Comparison of ENCODE assay signal across 8 cellular contexts in genomic region chr1:63366915-63367217, GRCh38. TPM values are rescaled to one million over a fixed set of nuclear protein-coding genes. Genes with fewer than 3 reads are reported as not detected.
DNase-seq lines count a peak whose midpoint lies in the region; ATAC-seq and TF ChIP-seq lines count a peak whose summit lies in the region.

No MANE protein-coding gene starts in this region.

- peak overlapping the region; percentile 59 for H2AFZ ChIP-seq in HCT116 (ENCODE audit: low read depth, low read length, poor library complexity, severe bottlenecking)

- intact Hi-C loops in HCT116 (cut with micrococcal nuclease), result no loop called here
- intact Hi-C loops in body of pancreas (cut with DNase I), result no loop called here

- H3K27ac Mint-ChIP-seq in mesothelial cell of epicardium, result peak overlapping the region; percentile 74

- peaks cover 12% of the 10 kb centered on the region for H3K79me2 ChIP-seq in HCT116 (ENCODE audit: insufficient read depth, low read length)

- peak overlapping the region; percentile 58 for H3K4me3 Mint-ChIP-seq in mesothelial cell of epicardium

- DNase-seq in HCT116 (ENCODE audit: low read depth, low spot score) (no peak), body of pancreas (no peak), mesothelial cell of epicardium (ENCODE audit: low spot score in 2 of 2, unreplicated experiment in 2 of 2) (no peak), NCI-H345 treated with DMSO at 0.1 percent for 48 hours (lab: John Stamatoyannopoulos, UW; ENCODE audit: unreplicated experiment) (no peak)

- TF ChIP-seq RAD21 in HCT116 (IDR thresholded peaks at IDR 0.05; ENCODE audit: low read depth), result no peak

- no peak for TF ChIP-seq POLR2A in HCT116 (IDR thresholded peaks at IDR 0.05; ENCODE audit: borderline replicate concordance, extremely low read depth, insufficient read depth, insufficient read length)
- TF ChIP-seq POLR2A in body of pancreas (IDR thresholded peaks at IDR 0.05), result no peak

- H3K4me1 ChIP-seq in HCT116 (ENCODE audit: control insufficient read depth in 1 of 2, insufficient read depth in 2 of 2, low read length in 2 of 2) (peaks cover 0 to 11% of the 10 kb centered on the region in 2 experiments; a peak in 2 of 4 replicates), body of pancreas (peaks cover 12% of the 10 kb centered on the region)

- no peaks in the 10 kb centered on the region for H3K9me2 ChIP-seq in HCT116 (ENCODE audit: insufficient read depth)

- no TSS peak for BruUV-seq in HCT116 (replicated peaks; lab: Mats Ljungman, UMichigan)

- RAD21 ChIA-PET in HCT116 (lab: Charles Lee; ENCODE audit: low non-redundant PET in 1 of 2, low total read pairs in 2 of 2, uncharacterized antibody in 2 of 2, unreplicated experiment in 2 of 2), result no interaction called here

- peaks cover 3% of the 10 kb centered on the region for H3K36me3 Mint-ChIP-seq in mesothelial cell of epicardium

- POLR2A ChIA-PET in HCT116 (lab: Charles Lee), result no interaction called here

- ATAC-seq in HCT116, result no peak
- no peak for ATAC-seq in body of pancreas
- no peak for ATAC-seq in HG02678 (IDR thresholded peaks at IDR 0.05; ENCODE audit: unreplicated experiment)
- ATAC-seq in HG03039 (IDR thresholded peaks at IDR 0.05; ENCODE audit: unreplicated experiment), result no peak
- ATAC-seq in HG03159 (IDR thresholded peaks at IDR 0.05; ENCODE audit: unreplicated experiment), result no peak

- TF ChIP-seq CTCF in 22Rv1 (IDR thresholded peaks at IDR 0.05) (no peak), HCT116 (IDR thresholded peaks at IDR 0.05 in 2 of 3, conservative IDR thresholded peaks at IDR 0.05 in 1 of 3; ENCODE audit: borderline replicate concordance in 1 of 3, insufficient read depth in 1 of 3, low read depth in 2 of 3, low read length in 2 of 3) (no peak), body of pancreas (IDR thresholded peaks at IDR 0.05) (no peak), mesothelial cell of epicardium (IDR thresholded peaks at IDR 0.05; ENCODE audit: unreplicated experiment) (no peak)

- H3K9me3 Mint-ChIP-seq in mesothelial cell of epicardium, result peaks cover 3% of the 10 kb centered on the region

- peaks cover 13% of the 10 kb centered on the region for H3K4me1 Mint-ChIP-seq in mesothelial cell of epicardium

- H4K20me1 ChIP-seq in HCT116 (ENCODE audit: insufficient read depth), result no peaks in the 10 kb centered on the region

- H3K4me3 ChIP-seq in HCT116 (replicated peaks in 1 of 2; ENCODE audit: low read depth in 1 of 2, low read length in 2 of 2), result peak overlapping the region; percentile 75 to 85
- no peak overlapping the region for H3K4me3 ChIP-seq in body of pancreas

- peaks cover 7% of the 10 kb centered on the region for H3K27me3 Mint-ChIP-seq in mesothelial cell of epicardium (ENCODE audit: low read depth)

- no peaks in the 10 kb centered on the region for H3K9me3 ChIP-seq in HCT116 (ENCODE audit: control insufficient read depth in 1 of 2, insufficient read depth in 1 of 2, low read depth in 1 of 2, low read length in 2 of 2)
- no peaks in the 10 kb centered on the region for H3K9me3 ChIP-seq in body of pancreas

- peak overlapping the region; percentile 40; the same call in 1 of the 2 replicates for H3K27ac ChIP-seq in 22Rv1
- no peak overlapping the region; the same call in 1 of the 2 replicates for H3K27ac ChIP-seq in HCT116 (ENCODE audit: low read depth, low read length)
- peak overlapping the region; percentile 29 to 83 (median 76) for H3K27ac ChIP-seq in body of pancreas

- H3K27me3 ChIP-seq in HCT116 (ENCODE audit: insufficient read depth, low read length), result no peaks in the 10 kb centered on the region
- no peaks in the 10 kb centered on the region for H3K27me3 ChIP-seq in body of pancreas

- H3K36me3 ChIP-seq in HCT116 (ENCODE audit: control insufficient read depth in 1 of 2, insufficient read depth in 2 of 2, low read length in 2 of 2), result no peaks in the 10 kb centered on the region; a peak in 1 of 4 replicates
- H3K36me3 ChIP-seq in body of pancreas (replicated peaks in 1 of 2; ENCODE audit: insufficient read depth in 1 of 2, low read depth in 2 of 2), result peaks cover 0 to 2% of the 10 kb centered on the region in 2 donors

- H3K4me2 ChIP-seq in HCT116 (ENCODE audit: low read length), result peak overlapping the region; percentile 81

- CTCF ChIA-PET in HCT116 (lab: Charles Lee), result no interaction called here

- 89 to 91% methylated on average over 7 of the region's 7 CpGs for WGBS in body of pancreas, 2 donors

- peak overlapping the region; percentile 87 for H3K9ac ChIP-seq in HCT116 (ENCODE audit: low read length)

TF ChIP-seq in HCT116, 20 proteins besides CTCF, POLR2A, EP300 and RAD21:
- TF ChIP-seq EZH2phosphoT487 (IDR thresholded peaks at IDR 0.05; ENCODE audit: borderline replicate concordance) (no peak), TCF7L2 (IDR thresholded peaks at IDR 0.05; ENCODE audit: borderline replicate concordance, extremely low read depth, insufficient read depth, insufficient read length) (no peak), EZH2 (IDR thresholded peaks at IDR 0.05) (no peak), FOSL1 (IDR thresholded peaks at IDR 0.05; ENCODE audit: low read depth) (no peak), ZFX (IDR thresholded peaks at IDR 0.05) (no peak)

RNA-seq across cellular contexts. Expression of gene ALG6, which starts 0.6 kb away (rescaled TPM):
- total RNA-seq in HCT116 (2021; ENCODE audit: unreplicated experiment) (14.7 TPM), body of pancreas (10 to 100 TPM in 1 of 2 donors, 1 to 10 TPM in 1; 2.3 to 15.6 TPM), mesothelial cell of epicardium (20.0 to 21.7 TPM (median 20.3 TPM) in 3 replicates)
- polyA plus RNA-seq in HCT116 (2012), result 2.1 and 3.7 TPM in 2 replicates

RNA-seq across cellular contexts. Expression of gene FOXD3, which starts 44.5 kb away (rescaled TPM):
- 0.17 TPM for total RNA-seq in HCT116 (2021; ENCODE audit: unreplicated experiment)
- polyA plus RNA-seq in HCT116 (2012), result 0.10 and 0.13 TPM in 2 replicates
- total RNA-seq in body of pancreas, result under 1 TPM in 1 of 2 donors, not detected in 1; 0.26 TPM
- total RNA-seq in mesothelial cell of epicardium, result not detected in 3 replicates

Comparison
In these comparisons a context has a peak if more than half of its experiments do, and no peak if none do; other contexts are left out.
1. H3K4me3 ChIP-seq: peak in HCT116 (2 of 2); none in body of pancreas (0 of 2).